ENCODE assay signal across 8 cellular contexts in the genomic region with DNA sequence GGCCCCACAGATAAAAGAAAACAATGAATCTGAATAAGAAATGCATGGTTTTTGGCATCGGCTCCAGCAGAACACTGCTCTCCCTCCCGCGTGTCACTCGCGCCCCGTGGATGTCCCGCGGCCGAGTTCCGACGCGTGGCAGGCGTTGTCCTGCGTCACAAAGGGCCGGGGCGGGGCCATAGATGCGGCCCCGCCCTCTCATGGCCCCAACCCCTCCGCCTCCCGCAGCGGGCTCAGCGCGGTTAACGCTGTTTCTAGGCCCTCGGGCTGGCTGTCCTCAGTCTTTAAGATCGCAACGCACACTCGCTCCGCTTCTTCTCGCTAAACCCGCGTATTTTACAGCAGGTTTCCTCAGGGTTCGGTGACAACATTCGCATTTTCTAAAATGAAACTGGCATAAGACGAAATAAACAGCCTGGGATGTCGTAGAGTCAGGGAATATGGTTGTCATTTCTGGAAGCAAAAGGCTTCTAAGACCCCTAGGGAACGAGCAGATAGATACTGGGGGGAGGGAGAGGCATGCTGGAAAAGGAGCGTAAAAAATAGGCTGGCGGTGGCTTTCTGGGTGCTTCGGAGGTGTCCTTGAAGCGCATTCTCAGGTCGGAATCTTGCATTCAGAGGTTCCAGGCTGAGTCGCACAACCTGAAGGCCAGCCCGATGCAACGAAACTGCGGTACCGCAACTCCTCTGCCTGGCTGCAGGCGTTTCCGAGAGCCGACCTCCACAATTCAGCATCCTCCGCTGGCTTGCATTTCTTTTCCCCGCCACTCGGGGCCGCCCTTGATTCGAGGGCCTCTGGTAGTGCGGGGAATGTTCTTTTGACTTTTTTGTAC. TPM values are rescaled to one million over a fixed set of nuclear protein-coding genes. Genes with fewer than 3 reads are reported as not detected.
DNase-seq lines count a peak whose midpoint lies in the region; ATAC-seq and TF ChIP-seq lines count a peak whose summit lies in the region.

A gene with protein sequence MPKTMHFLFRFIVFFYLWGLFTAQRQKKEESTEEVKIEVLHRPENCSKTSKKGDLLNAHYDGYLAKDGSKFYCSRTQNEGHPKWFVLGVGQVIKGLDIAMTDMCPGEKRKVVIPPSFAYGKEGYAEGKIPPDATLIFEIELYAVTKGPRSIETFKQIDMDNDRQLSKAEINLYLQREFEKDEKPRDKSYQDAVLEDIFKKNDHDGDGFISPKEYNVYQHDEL (minus strand): TSS at position 159 of the 833 bp plus-strand sequence. CDS start 101 bp downstream, at position 58.

- TF ChIP-seq RAD21 in neural cell (conservative IDR thresholded peaks at IDR 0.05), result peak; percentile 24

- H3K36me3 Mint-ChIP-seq in GM23338 (ENCODE audit: low read depth), result no peaks in the 10 kb centered on the region; the same call in 2 of the 3 replicates

- H3K27ac ChIP-seq in GM23338 (ENCODE audit: low read depth) (peak within 1 kb of the TSS; percentile 71; the same call in 1 of the 2 replicates), neural cell (ENCODE audit: low read length) (peak within 1 kb of the TSS; percentile 95), stomach (peak within 1 kb of the TSS; percentile 86 to 97 (median 95))

- H3K4me1 ChIP-seq in GM23338 (ENCODE audit: insufficient read depth) (peaks cover 16% of the 10 kb centered on the region; the same call in 1 of the 2 replicates), stomach (peaks cover 39 to 58% (median 50%) of the 10 kb centered on the region in 4 donors)

- peak; percentile 81 for DNase-seq in EL
- peak; percentile 90 for DNase-seq in GM23338 (ENCODE audit: low spot score)
- peak; percentile 75 for DNase-seq in LoVo (ENCODE audit: low spot score)
- peak; percentile 94 for DNase-seq in activated effector memory CD4-positive, alpha-beta T cell treated with anti-CD3 and anti-CD28 coated beads, Interleukin-2, amount 50 U/mL, for 16 hours
- DNase-seq in fibroblast of villous mesenchyme (ENCODE audit: low read depth), result peak; percentile 87
- peak; percentile 88 for DNase-seq in stomach

- H3K79me2 ChIP-seq in GM23338 (replicated peaks; ENCODE audit: insufficient read depth), result peaks cover 25% of the 10 kb centered on the region
- peaks cover 58% of the 10 kb centered on the region for H3K79me2 ChIP-seq in neural cell (replicated peaks; ENCODE audit: insufficient read depth, low read length)

- H3K9me3 ChIP-seq in neural cell (ENCODE audit: low read length) (no peaks in the 10 kb centered on the region), stomach (no peaks in the 10 kb centered on the region)

- TF ChIP-seq EP300 in neural cell (conservative IDR thresholded peaks at IDR 0.05; ENCODE audit: poor library complexity, severe bottlenecking) (peak; percentile 49), stomach (IDR thresholded peaks at IDR 0.05) (no peak)

- H3K27me3 ChIP-seq in GM23338 (ENCODE audit: insufficient read depth), result 0 out of 2 replicates have a peak, but pooled peaks cover 8% of the 10 kb centered on the region
- H3K27me3 ChIP-seq in neural cell (ENCODE audit: insufficient read depth, low read depth, low read length), result no peaks in the 10 kb centered on the region
- H3K27me3 ChIP-seq in stomach, result no peaks in the 10 kb centered on the region

- H3K27me3 Mint-ChIP-seq in GM23338 (ENCODE audit: insufficient read depth, low read depth, poor library complexity), result peaks cover 2% of the 10 kb centered on the region

- no peaks in the 10 kb centered on the region for H3K9me2 ChIP-seq in GM23338 (ENCODE audit: insufficient read depth)
- H3K9me2 ChIP-seq in neural cell (ENCODE audit: insufficient read depth, low read length), result no peaks in the 10 kb centered on the region

- H3K27ac Mint-ChIP-seq in GM23338, result peak within 1 kb of the TSS; percentile 99

- peak; percentile 63 for ATAC-seq in GM23338

- H3K4me3 Mint-ChIP-seq in GM23338, result peak within 1 kb of the TSS; percentile 90

- TF ChIP-seq POLR2A in Raji (IDR thresholded peaks at IDR 0.05; ENCODE audit: insufficient read depth, low read depth, low read length), result peak; percentile 85
- peak in 2 of 4 donors; percentile 6 to 72 for TF ChIP-seq POLR2A in stomach (IDR thresholded peaks at IDR 0.05)

- H3K4me3 ChIP-seq in GM23338, result peak within 1 kb of the TSS; percentile 95
- peak within 1 kb of the TSS; percentile 78 for H3K4me3 ChIP-seq in fibroblast of villous mesenchyme (ENCODE audit: low read depth, low read length)
- H3K4me3 ChIP-seq in neural cell (ENCODE audit: low read length), result peak within 1 kb of the TSS; percentile 82
- H3K4me3 ChIP-seq in stomach, result peak within 1 kb of the TSS; percentile 56 to 69 (median 62)

- TF ChIP-seq CTCF in GM23338 (conservative IDR thresholded peaks at IDR 0.05; ENCODE audit: low read depth in 2 of 2) (peak; percentile 64 to 86), fibroblast of villous mesenchyme (IDR thresholded peaks at IDR 0.05; ENCODE audit: insufficient read depth, low read depth, low read length) (peak; percentile 65), neural cell (IDR thresholded peaks at IDR 0.05; ENCODE audit: poor library complexity, severe bottlenecking) (peak; percentile 86), stomach (IDR thresholded peaks at IDR 0.05) (peak in 5 of 7 experiments; percentile 60 to 85 (median 71))

- H3K9me3 Mint-ChIP-seq in GM23338, result no peaks in the 10 kb centered on the region; the same call in 2 of the 3 replicates

- H3K9ac ChIP-seq in neural cell (ENCODE audit: low read length), result peak within 1 kb of the TSS; percentile 84

- peak within 1 kb of the TSS; percentile 97 for H3K4me2 ChIP-seq in GM23338
- peak within 1 kb of the TSS; percentile 88 for H3K4me2 ChIP-seq in neural cell (ENCODE audit: low read length)

- H3K36me3 ChIP-seq in GM23338 (ENCODE audit: insufficient read depth) (no peaks in the 10 kb centered on the region), neural cell (ENCODE audit: insufficient read depth, low read length) (no peaks in the 10 kb centered on the region), stomach (no peaks in the 10 kb centered on the region)

- peaks cover 27% of the 10 kb centered on the region for H3K4me1 Mint-ChIP-seq in GM23338

- H4K20me1 ChIP-seq in GM23338 (replicated peaks; ENCODE audit: insufficient read depth), result no peaks in the 10 kb centered on the region; the same call in 1 of the 2 replicates
- H4K20me1 ChIP-seq in neural cell (ENCODE audit: insufficient read depth), result no peaks in the 10 kb centered on the region

- H3F3A ChIP-seq in GM23338 (replicated peaks; ENCODE audit: low read depth) (peaks cover 2% of the 10 kb centered on the region; the same call in 1 of the 2 replicates), neural cell (ENCODE audit: insufficient read depth, low read length, poor library complexity, severe bottlenecking) (peaks cover 3% of the 10 kb centered on the region)

- 2% methylated on average over 52 to 56 of the region's 56 CpGs for WGBS in stomach, 5 donors

- intact Hi-C loops in stomach (cut with DNase I; ENCODE audit: low total_unique reads), result no loop called here

- H2AFZ ChIP-seq in GM23338, result peak within 1 kb of the TSS; percentile 100
- peak within 1 kb of the TSS; percentile 79 for H2AFZ ChIP-seq in neural cell (ENCODE audit: low read depth, low read length)

TF ChIP-seq in GM23338, 12 proteins besides CTCF, POLR2A, EP300 and RAD21 (continues in another document):
- TF ChIP-seq, protein P1, sequence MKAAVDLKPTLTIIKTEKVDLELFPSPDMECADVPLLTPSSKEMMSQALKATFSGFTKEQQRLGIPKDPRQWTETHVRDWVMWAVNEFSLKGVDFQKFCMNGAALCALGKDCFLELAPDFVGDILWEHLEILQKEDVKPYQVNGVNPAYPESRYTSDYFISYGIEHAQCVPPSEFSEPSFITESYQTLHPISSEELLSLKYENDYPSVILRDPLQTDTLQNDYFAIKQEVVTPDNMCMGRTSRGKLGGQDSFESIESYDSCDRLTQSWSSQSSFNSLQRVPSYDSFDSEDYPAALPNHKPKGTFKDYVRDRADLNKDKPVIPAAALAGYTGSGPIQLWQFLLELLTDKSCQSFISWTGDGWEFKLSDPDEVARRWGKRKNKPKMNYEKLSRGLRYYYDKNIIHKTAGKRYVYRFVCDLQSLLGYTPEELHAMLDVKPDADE (IDR thresholded peaks at IDR 0.05), result no peak
- TF ChIP-seq STAT1 (IDR thresholded peaks at IDR 0.05; ENCODE audit: unreplicated experiment) (no peak), POLR2AphosphoS5 (IDR thresholded peaks at IDR 0.05; ENCODE audit: low read depth) (peak; percentile 88), JUNB (IDR thresholded peaks at IDR 0.05; ENCODE audit: unreplicated experiment) (no peak)

TF ChIP-seq in neural cell, 6 proteins besides CTCF, POLR2A, EP300 and RAD21 (continues in another document):
- TF ChIP-seq, protein P2, sequence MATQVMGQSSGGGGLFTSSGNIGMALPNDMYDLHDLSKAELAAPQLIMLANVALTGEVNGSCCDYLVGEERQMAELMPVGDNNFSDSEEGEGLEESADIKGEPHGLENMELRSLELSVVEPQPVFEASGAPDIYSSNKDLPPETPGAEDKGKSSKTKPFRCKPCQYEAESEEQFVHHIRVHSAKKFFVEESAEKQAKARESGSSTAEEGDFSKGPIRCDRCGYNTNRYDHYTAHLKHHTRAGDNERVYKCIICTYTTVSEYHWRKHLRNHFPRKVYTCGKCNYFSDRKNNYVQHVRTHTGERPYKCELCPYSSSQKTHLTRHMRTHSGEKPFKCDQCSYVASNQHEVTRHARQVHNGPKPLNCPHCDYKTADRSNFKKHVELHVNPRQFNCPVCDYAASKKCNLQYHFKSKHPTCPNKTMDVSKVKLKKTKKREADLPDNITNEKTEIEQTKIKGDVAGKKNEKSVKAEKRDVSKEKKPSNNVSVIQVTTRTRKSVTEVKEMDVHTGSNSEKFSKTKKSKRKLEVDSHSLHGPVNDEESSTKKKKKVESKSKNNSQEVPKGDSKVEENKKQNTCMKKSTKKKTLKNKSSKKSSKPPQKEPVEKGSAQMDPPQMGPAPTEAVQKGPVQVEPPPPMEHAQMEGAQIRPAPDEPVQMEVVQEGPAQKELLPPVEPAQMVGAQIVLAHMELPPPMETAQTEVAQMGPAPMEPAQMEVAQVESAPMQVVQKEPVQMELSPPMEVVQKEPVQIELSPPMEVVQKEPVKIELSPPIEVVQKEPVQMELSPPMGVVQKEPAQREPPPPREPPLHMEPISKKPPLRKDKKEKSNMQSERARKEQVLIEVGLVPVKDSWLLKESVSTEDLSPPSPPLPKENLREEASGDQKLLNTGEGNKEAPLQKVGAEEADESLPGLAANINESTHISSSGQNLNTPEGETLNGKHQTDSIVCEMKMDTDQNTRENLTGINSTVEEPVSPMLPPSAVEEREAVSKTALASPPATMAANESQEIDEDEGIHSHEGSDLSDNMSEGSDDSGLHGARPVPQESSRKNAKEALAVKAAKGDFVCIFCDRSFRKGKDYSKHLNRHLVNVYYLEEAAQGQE (IDR thresholded peaks at IDR 0.05; ENCODE audit: borderline replicate concordance), result peak; percentile 83
- TF ChIP-seq SMC3 (conservative IDR thresholded peaks at IDR 0.05; ENCODE audit: poor library complexity) (no peak), TAF1 (IDR thresholded peaks at IDR 0.05; ENCODE audit: low read depth) (peak; percentile 88)

RNA-seq across cellular contexts. Expression of the gene that starts here (rescaled TPM):
- total RNA-seq in GM23338 (2014; rRNA removed; shearing (Covaris generic)), result 8.3 and 8.6 TPM in 2 replicates
- polyA plus RNA-seq in GM23338 (2016; fragmentation: Nextera tagmentation; extraction: Ambion mirVana) (9.0 and 12.1 TPM in 2 replicates), neural cell (32.6 and 46.1 TPM in 2 replicates), stomach (1 to 10 TPM; 4.4 to 6.4 (median 4.4) TPM)
- total RNA-seq in fibroblast of villous mesenchyme (31.2 and 38.9 TPM in 2 replicates), stomach (10 to 100 TPM in 1 of 5 donors, 1 to 10 TPM in 3, under 1 TPM in 1; 0.87 to 31.4 (median 4.9) TPM)
- polyA minus RNA-seq in neural cell, result 22.9 and 29.1 TPM in 2 replicates

Comparison
In these comparisons a context has a peak if more than half of its experiments do, and no peak if none do; other contexts are left out.
1. Peak in every context shown above with its lines: DNase-seq, ATAC-seq, H3K4me3 ChIP-seq and H3K27ac ChIP-seq.